Comparison of ENCODE assay signal across 8 cellular contexts in the genomic region with DNA sequence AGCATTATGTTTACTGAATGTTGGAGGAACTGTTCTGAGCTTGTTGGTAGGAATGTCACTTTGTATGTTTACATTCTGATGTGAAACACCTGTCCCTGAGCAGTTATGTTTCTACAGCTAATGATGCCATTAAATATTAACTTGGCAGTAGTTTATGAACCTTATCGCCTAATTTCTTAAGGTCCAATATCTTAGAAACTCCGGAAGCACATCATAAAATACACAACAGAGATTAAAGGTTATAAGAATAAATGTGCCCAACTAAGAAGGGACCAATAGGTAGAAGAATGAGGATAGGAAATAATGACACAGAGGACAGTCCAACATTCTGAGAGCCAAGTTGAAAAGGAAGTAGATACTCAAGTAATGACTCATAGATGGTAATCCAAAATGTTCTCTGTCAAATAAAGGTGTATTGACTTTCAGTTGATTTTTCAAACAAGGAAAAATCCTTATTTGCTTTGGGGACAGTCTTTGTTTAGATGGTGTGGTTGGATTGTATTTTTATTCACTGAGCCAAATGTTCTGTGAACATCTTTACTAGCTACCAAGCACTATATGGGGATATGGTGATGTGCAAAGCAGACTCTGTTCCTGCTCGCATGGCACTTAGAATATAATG. TPM values are rescaled to one million over a fixed set of nuclear protein-coding genes. Genes with fewer than 3 reads are reported as not detected.
DNase-seq lines count a peak whose midpoint lies in the region; ATAC-seq and TF ChIP-seq lines count a peak whose summit lies in the region.
"Had no signal": no experiment of that assay in that cellular context is flagged by ENCODE, and none has a peak within 500 bp of the region (broad histone marks: within the 10 kb centered on the region; RNA-seq: fewer than 3 reads in every experiment).

No MANE protein-coding gene starts in this region.

- no peak overlapping the region for H3K9ac ChIP-seq in fibroblast of lung (ENCODE audit: insufficient read depth, low read length)

- H3K4me1 ChIP-seq in fibroblast of lung (ENCODE audit: control insufficient read depth, extremely low read depth, insufficient read depth, low read length) (peaks cover 9% of the 10 kb centered on the region), upper lobe of right lung (peaks cover 19% of the 10 kb centered on the region), tibial artery (peaks cover 0 to 20% (median 8%) of the 10 kb centered on the region in 4 donors)

- H3K4me2 ChIP-seq in fibroblast of lung (ENCODE audit: extremely low read depth, insufficient read depth, low read length): peak overlapping the region; percentile 50

- no peaks in the 10 kb centered on the region for H4K20me1 ChIP-seq in fibroblast of lung (ENCODE audit: control insufficient read depth, extremely low read depth, insufficient read depth, low read length)

- H3K27me3 ChIP-seq in fibroblast of lung (ENCODE audit: control insufficient read depth, insufficient read depth, low read length) (no peaks in the 10 kb centered on the region), upper lobe of right lung (no peaks in the 10 kb centered on the region), tibial artery (no peaks in the 10 kb centered on the region)

- H3K36me3 ChIP-seq in fibroblast of lung (ENCODE audit: control insufficient read depth, insufficient read depth, low read length) (no peaks in the 10 kb centered on the region), upper lobe of right lung (peaks cover 4% of the 10 kb centered on the region), tibial artery (peaks cover 0 to 13% (median 0%) of the 10 kb centered on the region in 3 donors)

- H3K9me3 ChIP-seq in fibroblast of lung (ENCODE audit: control insufficient read depth, insufficient read depth, low read depth, low read length) (no peaks in the 10 kb centered on the region), upper lobe of right lung (no peaks in the 10 kb centered on the region), tibial artery (no peaks in the 10 kb centered on the region)

- H3K79me2 ChIP-seq in fibroblast of lung (ENCODE audit: control insufficient read depth, insufficient read depth, low read length): peaks cover 79% of the 10 kb centered on the region

- intact Hi-C loops in upper lobe of right lung (cut with DNase I): no loop called here
- intact Hi-C loops in tibial artery (cut with DNase I; ENCODE audit: low total_unique reads): no loop called here

- DNase-seq in NCI-H774 (lab: John Stamatoyannopoulos, UW) (peak; percentile 8), fibroblast of lung (ENCODE audit: low read depth in 2 of 2) (peak in 1 of 2 donors; percentile 73), upper lobe of right lung (no peak), GDM1 (lab: John Stamatoyannopoulos, UW) (no peak), tibial artery (no peak)

- no peak overlapping the region for H3K27ac ChIP-seq in fibroblast of lung (ENCODE audit: insufficient read depth, low read length)
- no peak overlapping the region for H3K27ac ChIP-seq in upper lobe of right lung
- no peak overlapping the region for H3K27ac ChIP-seq in tibial artery
- H3K27ac ChIP-seq: SK-N-MC had no signal

- TF ChIP-seq POLR2A in GM18505 (IDR thresholded peaks at IDR 0.05; ENCODE audit: borderline replicate concordance, extremely low read depth, insufficient read depth, insufficient read length): no peak

- ATAC-seq in GM18505 (IDR thresholded peaks at IDR 0.05; ENCODE audit: unreplicated experiment) (peak; percentile 66), HG02678 (IDR thresholded peaks at IDR 0.05; ENCODE audit: unreplicated experiment) (peak; percentile 74), upper lobe of right lung (peak; percentile 58)

- H3K4me3 ChIP-seq in fibroblast of lung (replicated peaks in 1 of 4; ENCODE audit: control extremely low read depth in 1 of 4, insufficient read depth in 1 of 4, low read depth in 3 of 4, low read length in 4 of 4) (no peak overlapping the region), upper lobe of right lung (no peak overlapping the region), tibial artery (no peak overlapping the region)
- H3K4me3 ChIP-seq: SK-N-MC had no signal

- TF ChIP-seq CTCF in fibroblast of lung (conservative IDR thresholded peaks at IDR 0.05 in 1 of 2, IDR thresholded peaks at IDR 0.05 in 1 of 2; ENCODE audit: low read depth in 1 of 2, low read length in 2 of 2) (no peak), upper lobe of right lung (IDR thresholded peaks at IDR 0.05) (no peak), tibial artery (IDR thresholded peaks at IDR 0.05) (no peak)

- H2AFZ ChIP-seq in fibroblast of lung (ENCODE audit: low read length): no peak overlapping the region

RNA-seq across cellular contexts. Expression of a gene that starts 31.9 kb away (rescaled TPM):
- 10.3 and 15.7 TPM in 2 replicates for total RNA-seq in fibroblast of lung
- polyA plus RNA-seq in fibroblast of lung: 15.0 and 15.2 TPM in 2 replicates
- polyA plus RNA-seq in fibroblast of lung (2012): 5.0 and 5.9 TPM in 2 replicates
- 12.1 and 20.6 TPM in 2 replicates for polyA minus RNA-seq in fibroblast of lung (ENCODE audit: low replicate concordance)
- 39.5 TPM for total RNA-seq in upper lobe of right lung
